ENCODE assay signal across 23 cellular contexts in genomic region chr10:121648493-121648892, GRCh38. TPM values are rescaled to one million over a fixed set of nuclear protein-coding genes. Genes with fewer than 3 reads are reported as not detected.
"Had no signal": no experiment of that assay in that cellular context is flagged by ENCODE, and none has a peak within 500 bp of the region (broad histone marks: within the 10 kb centered on the region; RNA-seq: fewer than 3 reads in every experiment).

No MANE protein-coding gene starts in this region.

- H3K27me3 ChIP-seq: ovary, suprapubic skin, transverse colon, uterus had no signal

- H3K4me1 ChIP-seq: psoas muscle, suprapubic skin, transverse colon, uterus had no signal

- H3K36me3 ChIP-seq: ovary, suprapubic skin, transverse colon, uterus had no signal

- H3K9me3 ChIP-seq: ovary, psoas muscle, suprapubic skin, transverse colon, uterus had no signal

- H3K27ac ChIP-seq: ovary, psoas muscle, suprapubic skin, transverse colon, uterus had no signal

- H3K4me3 ChIP-seq: ovary, psoas muscle, suprapubic skin, transverse colon, uterus had no signal

- DNase-seq: activated B cell treated with CpG ODN at 0.5 μM for 24 hours; activated CD4-positive, alpha-beta T cell treated with anti-CD3 and anti-CD28 coated beads for 36 hours; activated CD4-positive, alpha-beta T cell treated with anti-CD3 and anti-CD28 coated beads, Interleukin-2, amount 50 U/mL, for 48 hours; activated CD8-positive, alpha-beta memory T cell treated with anti-CD3 and anti-CD28 coated beads, Interleukin-2, amount 50 U/mL, for 48 hours; activated naive CD4-positive, alpha-beta T cell treated with anti-CD3 and anti-CD28 coated beads, Interleukin-2, amount 10 ng/mL, durations not matched to agents 7 days and 5 days; activated T-cell treated with anti-CD3 and anti-CD28 coated beads, Interleukin-2, amount 50 U/mL, for 4 hours; effector CD8-positive, alpha-beta T cell; foreskin melanocyte; glutamatergic neuron; mesenchymal stem cell; naive thymus-derived CD4-positive, alpha-beta T cell; ovary; psoas muscle; right cardiac atrium; stimulated activated CD4-positive, alpha-beta T cell treated with anti-CD3 and anti-CD28 coated beads, Interleukin-12 subunit alpha, Interleukin-12 subunit beta, amount 100 ng/mL, for 4 hours; stimulated activated CD4-positive, alpha-beta T cell treated with anti-CD3 and anti-CD28 coated beads, Interleukin-4, amount 100 ng/mL, for 4 hours; T1000; transverse colon; uterus had no signal

RNA-seq across cellular contexts. Expression of gene FGFR2, which starts 50.2 kb away (rescaled TPM):
- total RNA-seq: activated B cell treated with CpG ODN at 0.5 μM for 24 hours; activated CD4-positive, alpha-beta T cell treated with anti-CD3 and anti-CD28 coated beads for 36 hours; activated CD8-positive, alpha-beta memory T cell treated with anti-CD3 and anti-CD28 coated beads for 36 hours; activated T-helper 2 cell treated with anti-CD3 and anti-CD28 coated beads, Interferon-gamma antibody, Interleukin-2, Interleukin-4, amounts not matched to agents 10 μg/mL and 5 μg/mL and 100 μg/mL, durations not matched to agents 14 hours and 24 hours and 36 hours; T-helper 1 cell treated with Interleukin-12 subunit alpha and Interleukin-12 subunit beta and Interleukin-4 antibody, amounts not matched to agents 30 ng/mL and 1 ng/mL, for 36 hours had no signal
